11 cellular contexts compared by ENCODE assay signal in the genomic region with DNA sequence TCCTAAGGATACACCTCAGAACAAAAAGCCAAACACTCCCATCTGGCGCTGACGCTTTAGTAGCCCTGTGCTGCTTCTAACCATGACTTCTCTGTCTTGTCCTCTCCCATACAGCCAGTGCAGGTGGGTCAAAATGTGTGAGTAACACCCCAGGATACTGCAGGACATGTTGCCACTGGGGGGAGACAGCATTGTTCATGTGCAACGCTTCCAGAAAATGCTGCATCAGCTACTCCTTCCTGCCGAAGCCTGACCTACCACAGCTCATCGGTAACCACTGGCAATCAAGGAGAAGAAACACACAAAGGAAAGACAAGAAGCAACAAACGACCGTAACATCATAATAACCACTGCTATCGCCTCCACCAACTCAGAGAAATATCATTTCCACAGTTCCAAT. TPM values are rescaled to one million over a fixed set of nuclear protein-coding genes. Genes with fewer than 3 reads are reported as not detected.
DNase-seq lines count a peak whose midpoint lies in the region; ATAC-seq and TF ChIP-seq lines count a peak whose summit lies in the region.
"Had no signal": no experiment of that assay in that cellular context is flagged by ENCODE, and none has a peak within 500 bp of the region (broad histone marks: within the 10 kb centered on the region; RNA-seq: fewer than 3 reads in every experiment).

No MANE protein-coding gene starts in this region.

- no peak overlapping the region for H3K4me2 ChIP-seq in OCI-LY7 (ENCODE audit: low read length)

- TF ChIP-seq CTCF in AG09309 (IDR thresholded peaks at IDR 0.05; ENCODE audit: control insufficient read depth, insufficient read depth, low read depth, low read length, missing control alignments): peak; percentile 37
- 0 out of 3 replicates have a peak, but pooled peaks have one; percentile 7 for TF ChIP-seq CTCF in GM12872 (IDR thresholded peaks at IDR 0.05; ENCODE audit: insufficient read depth, low read depth, low read length)
- peak; percentile 65 for TF ChIP-seq CTCF in OCI-LY7 (conservative IDR thresholded peaks at IDR 0.05; ENCODE audit: low read length)
- peak; percentile 47 for TF ChIP-seq CTCF in epithelial cell of proximal tubule (conservative IDR thresholded peaks at IDR 0.05; ENCODE audit: low read depth, low read length)

- POLR2A ChIA-PET in OCI-LY7 (lab: Charles Lee): interaction anchor here (0.7 to 1.2 kb wide), 2 partner anchors 9 to 10 kb away, joined by 3 to 8 read pairs; no protein-coding TSS in a partner anchor

- no peaks in the 10 kb centered on the region for H3K36me3 ChIP-seq in OCI-LY7 (ENCODE audit: insufficient read depth, low read length)
- H3K36me3 ChIP-seq: vagina had no signal

- no peak overlapping the region for H3K27ac ChIP-seq in OCI-LY7 (ENCODE audit: low read depth, low read length, poor library complexity, severe bottlenecking)
- H3K27ac ChIP-seq: vagina had no signal

- H3K9me2 ChIP-seq in OCI-LY7 (ENCODE audit: insufficient read depth, low read length): no peaks in the 10 kb centered on the region

- BruUV-seq in OCI-LY7 (replicated peaks; lab: Mats Ljungman, UMichigan): no TSS peak

- H4K20me1 ChIP-seq in OCI-LY7 (ENCODE audit: insufficient read depth, low read length): no peaks in the 10 kb centered on the region

- CTCF ChIA-PET in OCI-LY7 (lab: Charles Lee; ENCODE audit: unreplicated experiment): interaction anchor here (0.6 kb wide), 1 partner anchor 18 kb away, joined by 6 read pairs; no protein-coding TSS in a partner anchor

- no peak for ATAC-seq in GM18909 (IDR thresholded peaks at IDR 0.05; ENCODE audit: poor library complexity, unreplicated experiment)
- ATAC-seq in HG02642 (IDR thresholded peaks at IDR 0.05; ENCODE audit: poor library complexity, unreplicated experiment): no peak

- DNase-seq in AG09309 (ENCODE audit: low read depth) (no peak), OCI-LY7 (ENCODE audit: low spot score) (peak; percentile 27), epithelial cell of proximal tubule (ENCODE audit: low read depth) (no peak), NCI-H2081 treated with DMSO at 0.1 percent for 48 hours (lab: John Stamatoyannopoulos, UW) (no peak), retina (no peak)
- DNase-seq: effector memory CD4-positive, alpha-beta T cell; NCI-H446 had no signal

- H3K4me1 ChIP-seq in OCI-LY7 (ENCODE audit: insufficient read depth, low read length, poor library complexity, severe bottlenecking): no peaks in the 10 kb centered on the region
- H3K4me1 ChIP-seq: vagina had no signal

- intact Hi-C loops in OCI-LY7 (cut with micrococcal nuclease; ENCODE audit: unreplicated experiment): no loop called here

- H2AFZ ChIP-seq in OCI-LY7 (ENCODE audit: low read length): no peak overlapping the region

- no peaks in the 10 kb centered on the region for H3K9me3 ChIP-seq in OCI-LY7 (ENCODE audit: low read length)
- H3K9me3 ChIP-seq: vagina had no signal

- H3K4me3 ChIP-seq in AG09309 (ENCODE audit: control insufficient read depth, low read depth, low read length) (no peak overlapping the region), OCI-LY7 (ENCODE audit: low read depth, low read length, poor library complexity, severe bottlenecking) (no peak overlapping the region), epithelial cell of proximal tubule (ENCODE audit: low read depth, low read length) (no peak overlapping the region)
- H3K4me3 ChIP-seq: vagina had no signal

- H3K79me2 ChIP-seq in OCI-LY7 (ENCODE audit: insufficient read depth, low read depth, low read length): no peaks in the 10 kb centered on the region

RNA-seq across cellular contexts. Expression of gene DEFB132, which starts 1.4 kb away (rescaled TPM):
- not detected in 2 replicates for total RNA-seq in OCI-LY7 (2014; rRNA removed; shearing (Covaris generic))
- total RNA-seq in OCI-LY7 (2022) (not detected in 2 replicates), epithelial cell of proximal tubule (not detected in 2 replicates)
- total RNA-seq: vagina had no signal

RNA-seq across cellular contexts. Expression of gene C20orf96, which starts 31.6 kb away (rescaled TPM):
- total RNA-seq in OCI-LY7 (2014; rRNA removed; shearing (Covaris generic)): 2.6 and 6.3 TPM in 2 replicates
- total RNA-seq in OCI-LY7 (2022): 12.6 and 13.1 TPM in 2 replicates
- total RNA-seq in epithelial cell of proximal tubule: 1.7 and 3.9 TPM in 2 replicates

RNA-seq across cellular contexts. Expression of gene DEFB129, which starts 31.9 kb away (rescaled TPM):
- not detected in 2 replicates for total RNA-seq in OCI-LY7 (2014; rRNA removed; shearing (Covaris generic))
- not detected in 2 replicates for total RNA-seq in OCI-LY7 (2022)
- not detected in 2 replicates for total RNA-seq in epithelial cell of proximal tubule
- total RNA-seq: vagina had no signal

RNA-seq across cellular contexts. Expression of gene ZCCHC3, which starts 38.4 kb away (rescaled TPM):
- total RNA-seq in OCI-LY7 (2014; rRNA removed; shearing (Covaris generic)): 39.8 and 45.3 TPM in 2 replicates
- total RNA-seq in OCI-LY7 (2022) (34.8 and 35.6 TPM in 2 replicates), epithelial cell of proximal tubule (12.4 and 20.3 TPM in 2 replicates)

Comparison
In these comparisons a context has a peak if more than half of its experiments do, and no peak if none do; other contexts are left out.
1. CTCF ChIP-seq: peak in every context shown above with its lines; median percentile 65 in OCI-LY7; 47 in epithelial cell of proximal tubule; 37 in AG09309; 7 in GM12872.